Comparison of ENCODE assay signal across 1 cellular context in genomic region chr2:16925145-16925544, GRCh38.
A peak's percentile ranks its signal among the peaks of the same experiment; 100 is the strongest.
TF ChIP-seq lines count a peak whose summit lies in the region.

No MANE protein-coding gene starts in this region.

TF ChIP-seq in IMR-90, 13 proteins besides CTCF, POLR2A, EP300 and RAD21:
- TF ChIP-seq NFE2L2 (IDR thresholded peaks at IDR 0.05; ENCODE audit: low read depth, low read length): no peak
- TF ChIP-seq CEBPB (IDR thresholded peaks at IDR 0.05; ENCODE audit: low read depth, low read length): 0 out of 2 replicates have a peak, but pooled peaks have one; percentile 11
